In the genomic region with DNA sequence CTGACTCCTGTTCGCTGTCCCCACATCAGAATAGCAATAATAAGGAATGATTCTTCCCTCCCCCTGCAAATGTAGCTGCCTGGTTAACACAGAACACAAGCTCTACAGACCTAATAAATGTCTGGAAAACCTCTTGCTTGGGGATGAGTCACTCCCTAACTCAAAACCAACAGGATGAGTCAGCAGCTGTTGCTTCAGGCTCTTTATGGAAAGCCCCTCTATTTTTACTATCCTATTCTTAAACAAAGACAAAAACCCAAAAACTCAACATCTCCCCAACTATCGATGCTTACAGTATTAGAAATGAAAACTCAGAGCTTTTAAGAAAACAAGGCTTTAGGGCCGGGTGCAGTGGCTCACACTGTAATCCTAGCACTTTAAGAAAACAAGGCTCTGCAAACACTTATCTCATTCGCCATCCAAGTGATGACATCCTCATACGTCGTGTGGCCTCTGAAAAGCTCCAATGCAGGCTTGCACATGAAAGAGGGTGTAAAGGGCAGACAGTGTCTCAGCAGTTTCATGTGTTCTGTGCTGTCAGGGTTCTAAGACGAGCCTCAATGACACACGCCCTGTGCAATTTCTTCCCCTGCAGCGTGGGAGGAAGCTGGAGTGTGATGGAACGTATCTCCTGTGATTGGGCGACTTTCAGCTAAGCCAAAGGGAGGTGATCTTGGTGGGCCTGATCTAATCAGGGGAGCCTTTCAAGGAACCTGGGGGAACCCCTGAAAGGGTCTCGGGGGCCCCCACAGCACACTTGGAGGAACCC, we compare ENCODE assay signal across 8 cellular contexts.
DNase-seq lines count a peak whose midpoint lies in the region; ATAC-seq and TF ChIP-seq lines count a peak whose summit lies in the region.

No MANE protein-coding gene starts in this region.

- no peak overlapping the region for H3K4me2 ChIP-seq in OCI-LY7 (ENCODE audit: low read length)

- H3K9me3 ChIP-seq in adrenal gland (replicated peaks in 1 of 3), result no peaks in the 10 kb centered on the region
- H3K9me3 ChIP-seq in iPS-20b (ENCODE audit: insufficient read depth, low read depth, low read length), result no peaks in the 10 kb centered on the region
- H3K9me3 ChIP-seq in OCI-LY7 (ENCODE audit: low read length), result no peaks in the 10 kb centered on the region

- H3K4me3 ChIP-seq in adrenal gland, result peak overlapping the region in 1 of 4 donors; percentile 18
- no peak overlapping the region for H3K4me3 ChIP-seq in iPS-20b (ENCODE audit: low read length)
- H3K4me3 ChIP-seq in OCI-LY7 (ENCODE audit: low read depth, low read length, poor library complexity, severe bottlenecking), result no peak overlapping the region

- peak in 1 of 2 donors; percentile 52 for TF ChIP-seq POLR2A in adrenal gland (IDR thresholded peaks at IDR 0.05)

- H2AFZ ChIP-seq in OCI-LY7 (ENCODE audit: low read length), result no peak overlapping the region

- peak overlapping the region; percentile 19; the same call in 1 of the 2 replicates for H3K9ac ChIP-seq in iPS-20b (ENCODE audit: low read depth, low read length)

- no peaks in the 10 kb centered on the region for H3K27me3 ChIP-seq in adrenal gland
- no peaks in the 10 kb centered on the region for H3K27me3 ChIP-seq in iPS-20b (ENCODE audit: insufficient read depth, low read length)

- peak; percentile 96 for DNase-seq in Daoy (ENCODE audit: low read depth)
- peak; percentile 99 for DNase-seq in HS-5 (ENCODE audit: low read depth)
- DNase-seq in SK-N-DZ (ENCODE audit: low spot score), result peak; percentile 79
- DNase-seq in adrenal gland, result peak; percentile 64 to 90 (median 79)
- peak; percentile 61 to 78 (median 74) for DNase-seq in stimulated activated CD4-positive, alpha-beta T cell treated with anti-CD3 and anti-CD28 coated beads, Interleukin-12 subunit alpha, Interleukin-12 subunit beta, amount 100 ng/mL, for 48 hours (ENCODE audit: low read depth in 2 of 3, low spot score in 1 of 3)
- no peak for DNase-seq in OCI-LY7 (ENCODE audit: low spot score)

- H4K20me1 ChIP-seq in OCI-LY7 (ENCODE audit: insufficient read depth, low read length), result no peaks in the 10 kb centered on the region

- WGBS in adrenal gland, 4 donors, result 25 to 36% (median 30%) methylated on average over 10 to 12 of the region's 12 CpGs

- H3K27ac ChIP-seq in adrenal gland, result peak overlapping the region; percentile 73 to 94 (median 84)
- H3K27ac ChIP-seq in iPS-20b (ENCODE audit: low read length), result peak overlapping the region; percentile 27
- H3K27ac ChIP-seq in OCI-LY7 (ENCODE audit: low read depth, low read length, poor library complexity, severe bottlenecking), result no peak overlapping the region

- CTCF ChIA-PET in OCI-LY7 (lab: Charles Lee; ENCODE audit: unreplicated experiment), result no interaction called here

- TF ChIP-seq CTCF in adrenal gland (IDR thresholded peaks at IDR 0.05), result no peak
- no peak for TF ChIP-seq CTCF in OCI-LY7 (conservative IDR thresholded peaks at IDR 0.05; ENCODE audit: low read length)

- ATAC-seq in GM21447 (IDR thresholded peaks at IDR 0.05; ENCODE audit: unreplicated experiment), result peak; percentile 71

- no peaks in the 10 kb centered on the region for H3K79me2 ChIP-seq in OCI-LY7 (ENCODE audit: insufficient read depth, low read depth, low read length)

- no TSS peak for BruUV-seq in OCI-LY7 (replicated peaks; lab: Mats Ljungman, UMichigan)

- H3K4me1 ChIP-seq in adrenal gland (replicated peaks in 1 of 2) (peaks cover 32 to 56% of the 10 kb centered on the region in 2 donors), iPS-20b (ENCODE audit: insufficient read depth, low read length) (peaks cover 14% of the 10 kb centered on the region; the same call in 1 of the 2 replicates), OCI-LY7 (ENCODE audit: insufficient read depth, low read length, poor library complexity, severe bottlenecking) (no peaks in the 10 kb centered on the region)

- intact Hi-C loops in adrenal gland (cut with DNase I), result loop anchor here in 1 of 2 donors (10.0 kb wide), 1 partner anchor 77 kb away; no protein-coding TSS in a partner anchor
- intact Hi-C loops in OCI-LY7 (cut with micrococcal nuclease; ENCODE audit: unreplicated experiment), result no loop called here

- POLR2A ChIA-PET in OCI-LY7 (lab: Charles Lee), result interaction anchor here (1.0 kb wide), 2 partner anchors 9 to 12 kb away, joined by 3 read pairs; no protein-coding TSS in a partner anchor

- H3K9me2 ChIP-seq in OCI-LY7 (ENCODE audit: insufficient read depth, low read length), result no peaks in the 10 kb centered on the region

- no peaks in the 10 kb centered on the region for H3K36me3 ChIP-seq in adrenal gland (replicated peaks in 1 of 2)
- peaks cover 13% of the 10 kb centered on the region for H3K36me3 ChIP-seq in iPS-20b (ENCODE audit: insufficient read depth, low read depth, low read length)
- H3K36me3 ChIP-seq in OCI-LY7 (ENCODE audit: insufficient read depth, low read length), result no peaks in the 10 kb centered on the region
